ENCODE assay signal across 1 cellular context in the genomic region with DNA sequence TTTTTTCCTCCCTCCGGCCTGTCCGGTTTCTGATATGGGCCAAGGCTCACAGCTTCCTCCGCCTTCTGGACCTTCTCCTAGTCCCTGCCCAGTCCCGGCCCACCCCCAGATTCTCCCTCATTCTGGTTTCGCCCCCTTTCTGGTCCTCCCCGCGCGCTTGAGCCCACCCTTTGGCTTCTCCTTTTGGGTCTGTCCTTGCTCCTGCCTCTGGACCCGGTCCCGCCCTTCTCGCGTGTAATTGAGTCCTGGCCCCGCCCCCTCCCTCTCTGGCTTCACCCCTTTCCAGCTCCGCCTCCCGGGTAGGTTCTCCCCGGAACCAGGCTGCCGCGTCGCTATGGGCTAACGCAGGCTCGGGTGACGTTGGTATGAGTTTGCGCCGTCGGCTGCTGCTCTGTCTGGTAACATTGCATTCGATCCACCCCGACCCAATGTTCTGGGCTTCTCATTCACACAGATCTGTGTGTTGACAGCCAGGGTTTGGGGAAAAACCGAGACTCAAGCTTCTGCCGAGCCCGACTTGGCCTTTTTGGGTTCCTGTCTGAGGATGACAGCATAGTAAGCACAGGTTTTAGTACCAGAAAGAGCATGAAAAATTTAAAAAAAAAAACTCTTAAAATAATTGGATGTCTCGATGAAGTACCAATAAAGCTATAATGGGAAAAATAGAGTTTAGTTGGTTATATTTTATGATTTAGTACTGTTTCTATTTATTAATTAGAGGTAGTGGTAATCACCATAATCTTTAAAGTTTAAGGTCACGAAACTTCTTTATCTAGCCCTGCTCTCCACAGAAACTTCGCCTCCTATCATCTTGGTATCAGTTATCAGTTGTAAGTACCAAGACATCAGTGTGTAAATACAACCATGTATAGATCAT.
TF ChIP-seq lines count a peak whose summit lies in the region.

No MANE protein-coding gene starts in this region.

TF ChIP-seq in K562, 482 proteins besides CTCF, POLR2A, EP300 and RAD21 (continued from another document and continues in another):
- TF ChIP-seq, protein P1, sequence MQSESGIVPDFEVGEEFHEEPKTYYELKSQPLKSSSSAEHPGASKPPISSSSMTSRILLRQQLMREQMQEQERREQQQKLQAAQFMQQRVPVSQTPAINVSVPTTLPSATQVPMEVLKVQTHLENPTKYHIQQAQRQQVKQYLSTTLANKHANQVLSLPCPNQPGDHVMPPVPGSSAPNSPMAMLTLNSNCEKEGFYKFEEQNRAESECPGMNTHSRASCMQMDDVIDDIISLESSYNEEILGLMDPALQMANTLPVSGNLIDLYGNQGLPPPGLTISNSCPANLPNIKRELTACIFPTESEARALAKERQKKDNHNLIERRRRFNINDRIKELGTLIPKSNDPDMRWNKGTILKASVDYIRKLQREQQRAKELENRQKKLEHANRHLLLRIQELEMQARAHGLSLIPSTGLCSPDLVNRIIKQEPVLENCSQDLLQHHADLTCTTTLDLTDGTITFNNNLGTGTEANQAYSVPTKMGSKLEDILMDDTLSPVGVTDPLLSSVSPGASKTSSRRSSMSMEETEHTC (IDR thresholded peaks at IDR 0.05): no peak
- TF ChIP-seq MED1 (CRISPR knock-in tag; IDR thresholded peaks at IDR 0.05; ENCODE audit: borderline replicate concordance) (no peak), SUPT5H (IDR thresholded peaks at IDR 0.05) (peak; percentile 89), SMAD1 (IDR thresholded peaks at IDR 0.05; ENCODE audit: low read depth, low read length, partially characterized antibody) (peak; percentile 81), NKRF (IDR thresholded peaks at IDR 0.05; ENCODE audit: borderline replicate concordance) (peak; percentile 66; the same call in 1 of the 2 replicates), TFAP4 (CRISPR knock-in tag; IDR thresholded peaks at IDR 0.05; ENCODE audit: borderline replicate concordance) (peak; percentile 61; the same call in 1 of the 2 replicates), NBN (IDR thresholded peaks at IDR 0.05; ENCODE audit: low read depth) (peak; percentile 55; the same call in 1 of the 2 replicates), ZBTB7A (IDR thresholded peaks at IDR 0.05; ENCODE audit: borderline replicate concordance, control insufficient read depth, low read depth, low read length) (no peak), ATF1 (CRISPR knock-in tag; IDR thresholded peaks at IDR 0.05) (no peak), ATF1 (tag; IDR thresholded peaks at IDR 0.05) (peak; percentile 93), POLR2H (tag; IDR thresholded peaks at IDR 0.05; ENCODE audit: low read depth) (peak; percentile 82; the same call in 1 of the 2 replicates), CREB1 (IDR thresholded peaks at IDR 0.05) (peak; percentile 81), CREB1 (CRISPR knock-in tag; IDR thresholded peaks at IDR 0.05) (peak; percentile 68; the same call in 1 of the 2 replicates), ZNF3 (CRISPR knock-in tag; IDR thresholded peaks at IDR 0.05) (no peak), CHD1 (IDR thresholded peaks at IDR 0.05; ENCODE audit: low read length) (peak; percentile 0), MEIS2 (IDR thresholded peaks at IDR 0.05; ENCODE audit: partially characterized antibody) (peak; percentile 2), TEAD4 (IDR thresholded peaks at IDR 0.05; ENCODE audit: low read length) (no peak), TEAD4 (CRISPR knock-in tag; IDR thresholded peaks at IDR 0.05; ENCODE audit: borderline replicate concordance) (no peak), ZNF707 (CRISPR knock-in tag; conservative IDR thresholded peaks at IDR 0.05) (no peak), ZBTB9 (CRISPR knock-in tag; IDR thresholded peaks at IDR 0.05) (no peak), PTBP1 (IDR thresholded peaks at IDR 0.05; ENCODE audit: low read depth, low read length) (0 out of 2 replicates have a peak, but pooled peaks have one; percentile 7), USF1 (CRISPR knock-in tag; IDR thresholded peaks at IDR 0.05) (no peak), TAF1 (IDR thresholded peaks at IDR 0.05; ENCODE audit: control insufficient read depth, extremely low read depth, insufficient read depth, low read length, severe bottlenecking) (peak; percentile 73), ZNF75A (CRISPR knock-in tag; IDR thresholded peaks at IDR 0.05) (no peak), PREB (CRISPR knock-in tag; IDR thresholded peaks at IDR 0.05) (no peak), ZNF398 (CRISPR knock-in tag; IDR thresholded peaks at IDR 0.05) (no peak), ZFX (CRISPR knock-in tag; IDR thresholded peaks at IDR 0.05) (peak; percentile 80), ZNF740 (CRISPR knock-in tag; IDR thresholded peaks at IDR 0.05) (no peak), ZNF740 (tag; IDR thresholded peaks at IDR 0.05) (no peak), ZBTB17 (CRISPR knock-in tag; IDR thresholded peaks at IDR 0.05) (0 out of 2 replicates have a peak, but pooled peaks have one; percentile 14), ZNF134 (CRISPR knock-in tag; conservative IDR thresholded peaks at IDR 0.05) (peak; percentile 96), SNIP1 (IDR thresholded peaks at IDR 0.05; ENCODE audit: low read depth) (no peak)
- TF ChIP-seq, protein P2, sequence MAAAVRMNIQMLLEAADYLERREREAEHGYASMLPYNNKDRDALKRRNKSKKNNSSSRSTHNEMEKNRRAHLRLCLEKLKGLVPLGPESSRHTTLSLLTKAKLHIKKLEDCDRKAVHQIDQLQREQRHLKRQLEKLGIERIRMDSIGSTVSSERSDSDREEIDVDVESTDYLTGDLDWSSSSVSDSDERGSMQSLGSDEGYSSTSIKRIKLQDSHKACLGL (CRISPR knock-in tag; IDR thresholded peaks at IDR 0.05; ENCODE audit: borderline replicate concordance, poor library complexity, severe bottlenecking): no peak
- TF ChIP-seq, protein P3, sequence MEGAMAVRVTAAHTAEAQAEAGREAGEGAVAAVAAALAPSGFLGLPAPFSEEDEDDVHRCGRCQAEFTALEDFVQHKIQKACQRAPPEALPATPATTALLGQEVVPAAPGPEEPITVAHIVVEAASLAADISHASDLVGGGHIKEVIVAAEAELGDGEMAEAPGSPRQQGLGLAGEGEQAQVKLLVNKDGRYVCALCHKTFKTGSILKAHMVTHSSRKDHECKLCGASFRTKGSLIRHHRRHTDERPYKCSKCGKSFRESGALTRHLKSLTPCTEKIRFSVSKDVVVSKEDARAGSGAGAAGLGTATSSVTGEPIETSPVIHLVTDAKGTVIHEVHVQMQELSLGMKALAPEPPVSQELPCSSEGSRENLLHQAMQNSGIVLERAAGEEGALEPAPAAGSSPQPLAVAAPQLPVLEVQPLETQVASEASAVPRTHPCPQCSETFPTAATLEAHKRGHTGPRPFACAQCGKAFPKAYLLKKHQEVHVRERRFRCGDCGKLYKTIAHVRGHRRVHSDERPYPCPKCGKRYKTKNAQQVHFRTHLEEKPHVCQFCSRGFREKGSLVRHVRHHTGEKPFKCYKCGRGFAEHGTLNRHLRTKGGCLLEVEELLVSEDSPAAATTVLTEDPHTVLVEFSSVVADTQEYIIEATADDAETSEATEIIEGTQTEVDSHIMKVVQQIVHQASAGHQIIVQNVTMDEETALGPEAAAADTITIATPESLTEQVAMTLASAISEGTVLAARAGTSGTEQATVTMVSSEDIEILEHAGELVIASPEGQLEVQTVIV (CRISPR knock-in tag; IDR thresholded peaks at IDR 0.05; ENCODE audit: borderline replicate concordance): no peak
- TF ChIP-seq, protein P4, sequence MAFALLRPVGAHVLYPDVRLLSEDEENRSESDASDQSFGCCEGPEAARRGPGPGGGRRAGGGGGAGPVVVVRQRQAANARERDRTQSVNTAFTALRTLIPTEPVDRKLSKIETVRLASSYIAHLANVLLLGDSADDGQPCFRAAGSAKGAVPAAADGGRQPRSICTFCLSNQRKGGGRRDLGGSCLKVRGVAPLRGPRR (CRISPR knock-in tag; IDR thresholded peaks at IDR 0.05): no peak
- TF ChIP-seq, protein P5, sequence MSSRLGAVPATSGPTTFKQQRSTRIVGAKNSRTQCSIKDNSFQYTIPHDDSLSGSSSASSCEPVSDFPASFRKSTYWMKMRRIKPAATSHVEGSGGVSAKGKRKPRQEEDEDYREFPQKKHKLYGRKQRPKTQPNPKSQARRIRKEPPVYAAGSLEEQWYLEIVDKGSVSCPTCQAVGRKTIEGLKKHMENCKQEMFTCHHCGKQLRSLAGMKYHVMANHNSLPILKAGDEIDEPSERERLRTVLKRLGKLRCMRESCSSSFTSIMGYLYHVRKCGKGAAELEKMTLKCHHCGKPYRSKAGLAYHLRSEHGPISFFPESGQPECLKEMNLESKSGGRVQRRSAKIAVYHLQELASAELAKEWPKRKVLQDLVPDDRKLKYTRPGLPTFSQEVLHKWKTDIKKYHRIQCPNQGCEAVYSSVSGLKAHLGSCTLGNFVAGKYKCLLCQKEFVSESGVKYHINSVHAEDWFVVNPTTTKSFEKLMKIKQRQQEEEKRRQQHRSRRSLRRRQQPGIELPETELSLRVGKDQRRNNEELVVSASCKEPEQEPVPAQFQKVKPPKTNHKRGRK (tag; IDR thresholded peaks at IDR 0.05): no peak
- TF ChIP-seq, protein P6, sequence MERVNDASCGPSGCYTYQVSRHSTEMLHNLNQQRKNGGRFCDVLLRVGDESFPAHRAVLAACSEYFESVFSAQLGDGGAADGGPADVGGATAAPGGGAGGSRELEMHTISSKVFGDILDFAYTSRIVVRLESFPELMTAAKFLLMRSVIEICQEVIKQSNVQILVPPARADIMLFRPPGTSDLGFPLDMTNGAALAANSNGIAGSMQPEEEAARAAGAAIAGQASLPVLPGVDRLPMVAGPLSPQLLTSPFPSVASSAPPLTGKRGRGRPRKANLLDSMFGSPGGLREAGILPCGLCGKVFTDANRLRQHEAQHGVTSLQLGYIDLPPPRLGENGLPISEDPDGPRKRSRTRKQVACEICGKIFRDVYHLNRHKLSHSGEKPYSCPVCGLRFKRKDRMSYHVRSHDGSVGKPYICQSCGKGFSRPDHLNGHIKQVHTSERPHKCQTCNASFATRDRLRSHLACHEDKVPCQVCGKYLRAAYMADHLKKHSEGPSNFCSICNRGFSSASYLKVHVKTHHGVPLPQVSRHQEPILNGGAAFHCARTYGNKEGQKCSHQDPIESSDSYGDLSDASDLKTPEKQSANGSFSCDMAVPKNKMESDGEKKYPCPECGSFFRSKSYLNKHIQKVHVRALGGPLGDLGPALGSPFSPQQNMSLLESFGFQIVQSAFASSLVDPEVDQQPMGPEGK (CRISPR knock-in tag; IDR thresholded peaks at IDR 0.05; ENCODE audit: borderline replicate concordance): no peak
